Comparison of ENCODE assay signal across 8 cellular contexts in genomic region chr20:1764136-1765033, GRCh38.
A peak's percentile ranks its signal among the peaks of the same experiment; 100 is the strongest.
DNase-seq lines count a peak whose midpoint lies in the region; ATAC-seq and TF ChIP-seq lines count a peak whose summit lies in the region.

No MANE protein-coding gene starts in this region.

- DNase-seq in AML-193 (lab: John Stamatoyannopoulos, UW) (peak; percentile 77 to 84), HS-27A (ENCODE audit: low read depth) (peak; percentile 40), NOMO-1 (lab: John Stamatoyannopoulos, UW; ENCODE audit: unreplicated experiment in 2 of 2) (peak; percentile 60 to 76), epithelial cell of esophagus (ENCODE audit: low read depth) (peak; percentile 88), myocyte (ENCODE audit: low read depth) (peak; percentile 81)
- DNase-seq in activated CD8-positive, alpha-beta memory T cell treated with anti-CD3 and anti-CD28 coated beads for 4 hours (ENCODE audit: low read depth in 2 of 2), result peak; percentile 14 to 19
- peak; percentile 20 to 35 for DNase-seq in stimulated activated CD8-positive, alpha-beta memory T cell treated with anti-CD3 and anti-CD28 coated beads, Interleukin-7, amount 100 ng/mL, for 1 hour (ENCODE audit: low read depth in 2 of 2)

- ATAC-seq in GM19043 (IDR thresholded peaks at IDR 0.05; ENCODE audit: low read depth, unreplicated experiment), result peak; percentile 70

- no peak overlapping the region for H3K4me3 ChIP-seq in epithelial cell of esophagus (ENCODE audit: low read length)

- TF ChIP-seq CTCF in epithelial cell of esophagus (IDR thresholded peaks at IDR 0.05; ENCODE audit: insufficient read depth, low read depth, low read length, missing control alignments), result peak; percentile 90

Comparison
In these comparisons a context has a peak if more than half of its experiments do, and no peak if none do; other contexts are left out.
1. DNase-seq: peak in every context shown above with its lines; median percentile 88 in epithelial cell of esophagus; 81 in myocyte; 80 in AML-193; 68 in NOMO-1; 40 in HS-27A; 28 in stimulated activated CD8-positive, alpha-beta memory T cell treated with anti-CD3 and anti-CD28 coated beads, Interleukin-7, amount 100 ng/mL, for 1 hour; 16 in activated CD8-positive, alpha-beta memory T cell treated with anti-CD3 and anti-CD28 coated beads for 4 hours.